ENCODE assay signal across 6 cellular contexts in genomic region chr9:136769710-136770191, GRCh38. TPM values are rescaled to one million over a fixed set of nuclear protein-coding genes. Genes with fewer than 3 reads are reported as not detected.
DNase-seq lines count a peak whose midpoint lies in the region; TF ChIP-seq lines count a peak whose summit lies in the region.

No MANE protein-coding gene starts in this region.

- H3K36me3 ChIP-seq in OCI-LY3 (replicated peaks; ENCODE audit: low read depth, low read length) (no peaks in the 10 kb centered on the region), spleen (no peaks in the 10 kb centered on the region)

- intact Hi-C loops in spleen (cut with DNase I; ENCODE audit: low total_unique reads) = no loop called here

- H3K27me3 ChIP-seq in OCI-LY3 (ENCODE audit: low read depth, low read length) (peaks cover 17% of the 10 kb centered on the region), spleen (replicated peaks in 1 of 7) (peaks cover 0 to 28% (median 0%) of the 10 kb centered on the region in 7 donors)

- no peak overlapping the region for H2AFZ ChIP-seq in OCI-LY3 (ENCODE audit: low read depth, low read length)

- 6 to 16% (median 11%) methylated on average over 6 to 16 of the region's 16 CpGs for WGBS in spleen, 5 donors

- no peaks in the 10 kb centered on the region for H4K20me1 ChIP-seq in OCI-LY3 (ENCODE audit: insufficient read depth, low read length)

- no peak overlapping the region for H3K9ac ChIP-seq in OCI-LY3 (ENCODE audit: low read length)

- H3K9me3 ChIP-seq in OCI-LY3 (ENCODE audit: insufficient read depth, low read length) (peaks cover 5% of the 10 kb centered on the region), spleen (peaks cover 0 to 10% (median 7%) of the 10 kb centered on the region in 8 donors)

- H3K4me3 ChIP-seq in OCI-LY3 (ENCODE audit: low read length) = peak overlapping the region; percentile 47
- no peak overlapping the region for H3K4me3 ChIP-seq in spleen

- peak overlapping the region; percentile 42 for H3K4me2 ChIP-seq in OCI-LY3 (ENCODE audit: low read length)

- TF ChIP-seq CTCF in OCI-LY3 (IDR thresholded peaks at IDR 0.05; ENCODE audit: low read depth, low read length) = peak; percentile 52
- TF ChIP-seq CTCF in spleen (IDR thresholded peaks at IDR 0.05 in 8 of 11, conservative IDR thresholded peaks at IDR 0.05 in 3 of 11) = peak in 9 of 11 experiments; percentile 24 to 78 (median 60)

- DNase-seq in ELR (ENCODE audit: low read depth) = peak; percentile 34
- peak; percentile 26 for DNase-seq in effector CD4-positive, alpha-beta T cell
- DNase-seq in spleen = no peak
- DNase-seq in NK-92 treated with Interleukin-12 subunit alpha and Interleukin-12 subunit beta, amount 100 ng/mL, for 24 hours (lab: John Stamatoyannopoulos, UW) = no peak
- DNase-seq in NCI-H524 treated with DMSO at 0.1 percent for 48 hours (lab: John Stamatoyannopoulos, UW) = no peak

- H3K79me2 ChIP-seq in OCI-LY3 (ENCODE audit: low read length) = no peaks in the 10 kb centered on the region

- TF ChIP-seq POLR2A in spleen (IDR thresholded peaks at IDR 0.05) = no peak

- H3K4me1 ChIP-seq in OCI-LY3 (ENCODE audit: low read length) (peaks cover 25% of the 10 kb centered on the region), spleen (peaks cover 0 to 38% (median 12%) of the 10 kb centered on the region in 6 donors)

- H3K27ac ChIP-seq in OCI-LY3 (ENCODE audit: low read length) (no peak overlapping the region), spleen (no peak overlapping the region)

RNA-seq across cellular contexts. Expression of gene LCN15, which starts 5.4 kb away (rescaled TPM):
- under 1 TPM in 1 of 7 donors, not detected in 6; 0.35 TPM for total RNA-seq in spleen
- polyA plus RNA-seq in spleen = not detected

RNA-seq across cellular contexts. Expression of gene LCN8, which starts 11.7 kb away (rescaled TPM):
- total RNA-seq in spleen = 1 to 10 TPM in 1 of 7 donors, under 1 TPM in 2, not detected in 4; 0.13 to 2.8 (median 0.51) TPM
- polyA plus RNA-seq in spleen = under 1 TPM; 0.22 to 0.70 (median 0.46) TPM

RNA-seq across cellular contexts. Expression of gene TMEM141, which starts 21.4 kb away (rescaled TPM):
- total RNA-seq in spleen = 10 to 100 TPM; 32.1 to 50.7 (median 44.3) TPM
- 10 to 100 TPM; 54.5 to 92.8 (median 92.6) TPM for polyA plus RNA-seq in spleen

RNA-seq across cellular contexts. Expression of gene LCN6, which starts 21.4 kb away (rescaled TPM):
- 1 to 10 TPM; 1.2 to 8.7 (median 3.7) TPM for total RNA-seq in spleen
- 10 to 100 TPM in 1 of 3 donors, 1 to 10 TPM in 2; 3.7 to 18.9 (median 5.0) TPM for polyA plus RNA-seq in spleen

RNA-seq across cellular contexts. Expression of gene CCDC183, which starts 26.4 kb away (rescaled TPM):
- total RNA-seq in spleen = 1 to 10 TPM in 1 of 7 donors, under 1 TPM in 6; 0.44 to 1.6 (median 0.68) TPM
- polyA plus RNA-seq in spleen = 1 to 10 TPM in 1 of 3 donors, under 1 TPM in 2; 0.41 to 1.2 (median 0.99) TPM

Comparison
In these comparisons a context has a peak if more than half of its experiments do, and no peak if none do; other contexts are left out.
1. DNase-seq: peak in ELR (single experiment) and effector CD4-positive, alpha-beta T cell (single experiment); none in spleen (single experiment), NK-92 treated with Interleukin-12 subunit alpha and Interleukin-12 subunit beta, amount 100 ng/mL, for 24 hours (single experiment) and NCI-H524 treated with DMSO at 0.1 percent for 48 hours (single experiment).